1 cellular context compared by ENCODE assay signal in genomic region chr12:113416091-113416754, GRCh38.
TF ChIP-seq lines count a peak whose summit lies in the region.

No MANE protein-coding gene starts in this region.

TF ChIP-seq in K562, 482 proteins besides CTCF, POLR2A, EP300 and RAD21 (continued from another document and continues in another):
- peak; percentile 46 for TF ChIP-seq PRDM10 (IDR thresholded peaks at IDR 0.05; ENCODE audit: partially characterized antibody)
- TF ChIP-seq CBX2 (IDR thresholded peaks at IDR 0.05; ENCODE audit: insufficient read depth, low read length, poor library complexity, severe bottlenecking) = no peak
- no peak for TF ChIP-seq TCF7 (IDR thresholded peaks at IDR 0.05; ENCODE audit: borderline replicate concordance)
- TF ChIP-seq POLR3G (IDR thresholded peaks at IDR 0.05; ENCODE audit: extremely low read depth, insufficient read length, insufficient replicate concordance) = no peak
- no peak for TF ChIP-seq ZBTB12 (CRISPR knock-in tag; IDR thresholded peaks at IDR 0.05)
- peak; percentile 39 to 60; a peak in 1 of 4 replicates for TF ChIP-seq FOXK2 (conservative IDR thresholded peaks at IDR 0.05 in 1 of 2, IDR thresholded peaks at IDR 0.05 in 1 of 2; ENCODE audit: low read depth in 2 of 2)
- no peak for TF ChIP-seq HIVEP1 (CRISPR knock-in tag; IDR thresholded peaks at IDR 0.05)
- no peak; the same call in 1 of the 2 replicates for TF ChIP-seq CTBP1 (IDR thresholded peaks at IDR 0.05; ENCODE audit: borderline replicate concordance)
- no peak for TF ChIP-seq THRA (IDR thresholded peaks at IDR 0.05)
- TF ChIP-seq RHOXF2B (CRISPR knock-in tag; conservative IDR thresholded peaks at IDR 0.05) = no peak
- TF ChIP-seq ZNF644 (tag; IDR thresholded peaks at IDR 0.05; ENCODE audit: low read depth) = no peak; the same call in 1 of the 2 replicates
- no peak for TF ChIP-seq SRSF1 (IDR thresholded peaks at IDR 0.05; ENCODE audit: low read depth, low read length)
- no peak for TF ChIP-seq NFATC3 (IDR thresholded peaks at IDR 0.05)
- TF ChIP-seq CEBPB (tag; IDR thresholded peaks at IDR 0.05) = no peak
- TF ChIP-seq MXI1 (IDR thresholded peaks at IDR 0.05; ENCODE audit: low read depth, low read length) = no peak
- TF ChIP-seq HDAC6 (IDR thresholded peaks at IDR 0.05; ENCODE audit: low read depth, low read length) = no peak
- no peak for TF ChIP-seq ZNF436 (CRISPR knock-in tag; IDR thresholded peaks at IDR 0.05)
- TF ChIP-seq ZNF280A (IDR thresholded peaks at IDR 0.05; ENCODE audit: low read depth, partially characterized antibody) = no peak
- no peak for TF ChIP-seq CHAMP1 (IDR thresholded peaks at IDR 0.05)
- no peak for TF ChIP-seq XRCC5 (IDR thresholded peaks at IDR 0.05; ENCODE audit: low read depth, low read length)
- TF ChIP-seq ZBED1 (IDR thresholded peaks at IDR 0.05) = no peak
- no peak for TF ChIP-seq MIER1 (IDR thresholded peaks at IDR 0.05; ENCODE audit: low read depth)
- TF ChIP-seq HLTF (IDR thresholded peaks at IDR 0.05) = no peak
- TF ChIP-seq TCFL5 (CRISPR knock-in tag; conservative IDR thresholded peaks at IDR 0.05) = no peak
- TF ChIP-seq ZNF77 (CRISPR knock-in tag; IDR thresholded peaks at IDR 0.05) = no peak
- no peak; the same call in 1 of the 2 replicates for TF ChIP-seq MTA3 (IDR thresholded peaks at IDR 0.05; ENCODE audit: borderline replicate concordance)
- TF ChIP-seq TBL1XR1 (IDR thresholded peaks at IDR 0.05; ENCODE audit: low read length in 2 of 2) = no peak
- TF ChIP-seq TFE3 (CRISPR knock-in tag; IDR thresholded peaks at IDR 0.05) = peak; percentile 36; the same call in 1 of the 2 replicates
- no peak for TF ChIP-seq FOXJ2 (tag; IDR thresholded peaks at IDR 0.05)
- no peak for TF ChIP-seq HMBOX1 (IDR thresholded peaks at IDR 0.05)
- TF ChIP-seq SMAD3 (CRISPR knock-in tag; conservative IDR thresholded peaks at IDR 0.05) = no peak
- no peak for TF ChIP-seq ERF (CRISPR knock-in tag; IDR thresholded peaks at IDR 0.05)
- TF ChIP-seq GMEB1 (CRISPR knock-in tag; IDR thresholded peaks at IDR 0.05) = no peak
- no peak for TF ChIP-seq ATF1 (CRISPR knock-in tag; IDR thresholded peaks at IDR 0.05)
- peak; percentile 49 for TF ChIP-seq ATF1 (tag; IDR thresholded peaks at IDR 0.05)
- peak; percentile 78; the same call in 1 of the 2 replicates for TF ChIP-seq ADNP (tag; IDR thresholded peaks at IDR 0.05)
- TF ChIP-seq ARHGAP35 (IDR thresholded peaks at IDR 0.05; ENCODE audit: partially characterized antibody) = no peak
- no peak for TF ChIP-seq RFX5 (IDR thresholded peaks at IDR 0.05; ENCODE audit: low read depth, low read length)
- peak; percentile 32; the same call in 1 of the 2 replicates for TF ChIP-seq ARID1B (IDR thresholded peaks at IDR 0.05)
- no peak for TF ChIP-seq RBM15 (IDR thresholded peaks at IDR 0.05; ENCODE audit: insufficient read depth, low read length)
- TF ChIP-seq ZNF324 (CRISPR knock-in tag; IDR thresholded peaks at IDR 0.05) = no peak
- TF ChIP-seq ELK3 (CRISPR knock-in tag; IDR thresholded peaks at IDR 0.05) = no peak
- no peak for TF ChIP-seq ASH1L (IDR thresholded peaks at IDR 0.05; ENCODE audit: borderline replicate concordance, low read depth, partially characterized antibody)
- TF ChIP-seq ZBTB11 (CRISPR knock-in tag; IDR thresholded peaks at IDR 0.05) = no peak
- no peak for TF ChIP-seq SMC3 (conservative IDR thresholded peaks at IDR 0.05; ENCODE audit: insufficient read depth, low read depth, low read length)
